In the genomic region with DNA sequence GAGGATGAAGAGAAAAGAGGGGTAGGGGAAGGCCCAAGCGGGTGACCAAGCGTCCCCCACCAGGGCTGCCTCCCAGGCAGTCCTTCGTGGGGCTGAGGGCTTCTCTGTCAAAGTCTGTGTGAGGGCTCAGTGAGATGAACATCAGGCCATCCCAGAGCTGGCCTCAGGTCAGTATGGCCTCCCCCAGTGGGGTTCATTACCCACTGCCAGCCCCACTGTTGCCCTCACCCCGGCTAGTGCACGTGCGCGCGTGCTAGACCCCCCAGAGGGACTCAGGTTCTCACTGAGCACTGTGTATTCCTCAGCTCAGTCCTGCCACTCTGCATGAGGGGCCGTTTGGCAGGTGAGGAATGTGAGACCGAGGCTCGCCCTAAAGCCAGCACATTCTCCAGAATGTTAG, we compare ENCODE assay signal across 1 cellular context.
TF ChIP-seq lines count a peak whose summit lies in the region.

No MANE protein-coding gene starts in this region.

TF ChIP-seq in H1, 55 proteins besides CTCF, POLR2A, EP300 and RAD21:
- no peak for TF ChIP-seq BRCA1 (IDR thresholded peaks at IDR 0.05; ENCODE audit: low read depth, low read length)
- no peak for TF ChIP-seq SUZ12 (IDR thresholded peaks at IDR 0.05; ENCODE audit: low read length)
- TF ChIP-seq JUN (IDR thresholded peaks at IDR 0.05; ENCODE audit: low read depth, low read length): no peak
- no peak for TF ChIP-seq KDM1A (IDR thresholded peaks at IDR 0.05; ENCODE audit: borderline replicate concordance, low read length)
- TF ChIP-seq TCF12 (IDR thresholded peaks at IDR 0.05; ENCODE audit: low read depth, low read length): no peak
- TF ChIP-seq RXRA (IDR thresholded peaks at IDR 0.05; ENCODE audit: insufficient read depth, low read depth, low read length): no peak
- TF ChIP-seq USF2 (IDR thresholded peaks at IDR 0.05; ENCODE audit: low read length): no peak
- no peak for TF ChIP-seq YY1 (IDR thresholded peaks at IDR 0.05; ENCODE audit: low read depth, low read length)
TF ChIP-seq in H1: peak in this region for 0.
